11 cellular contexts compared by ENCODE assay signal in genomic region chr17:27446569-27447301, GRCh38. TPM values are rescaled to one million over a fixed set of nuclear protein-coding genes. Genes with fewer than 3 reads are reported as not detected.
DNase-seq lines count a peak whose midpoint lies in the region; TF ChIP-seq lines count a peak whose summit lies in the region.
"Had no signal": no experiment of that assay in that cellular context is flagged by ENCODE, and none has a peak within 500 bp of the region (broad histone marks: within the 10 kb centered on the region; RNA-seq: fewer than 3 reads in every experiment).

No MANE protein-coding gene starts in this region.

- H3K4me3 Mint-ChIP-seq in activated CD4-positive, alpha-beta memory T cell treated with anti-CD3 and anti-CD28 coated beads, Interleukin-2, amount 10 ng/mL, durations not matched to agents 7 days and 5 days: no peak overlapping the region
- no peak overlapping the region for H3K4me3 Mint-ChIP-seq in activated naive CD4-positive, alpha-beta T cell treated with anti-CD3 and anti-CD28 coated beads, Interleukin-2, amount 10 ng/mL, durations not matched to agents 7 days and 5 days

- CTCF ChIA-PET in activated CD4-positive, alpha-beta memory T cell treated with anti-CD3 and anti-CD28 coated beads, Interleukin-2, amount 10 ng/mL, durations not matched to agents 7 days and 5 days (lab: Charles Lee): no interaction called here
- CTCF ChIA-PET in activated naive CD4-positive, alpha-beta T cell treated with anti-CD3 and anti-CD28 coated beads, Interleukin-2, amount 10 ng/mL, durations not matched to agents 7 days and 5 days (lab: Charles Lee): interaction anchor here (0.6 kb wide), 1 partner anchor 156 kb away, joined by 3 read pairs; no protein-coding TSS in a partner anchor

- peaks cover 11% of the 10 kb centered on the region for H3K27me3 Mint-ChIP-seq in activated CD4-positive, alpha-beta memory T cell treated with anti-CD3 and anti-CD28 coated beads, Interleukin-2, amount 10 ng/mL, durations not matched to agents 7 days and 5 days
- H3K27me3 Mint-ChIP-seq in activated naive CD4-positive, alpha-beta T cell treated with anti-CD3 and anti-CD28 coated beads, Interleukin-2, amount 10 ng/mL, durations not matched to agents 7 days and 5 days: peaks cover 52% of the 10 kb centered on the region

- DNase-seq in AG10803 (ENCODE audit: low read depth) (peak; percentile 84), MV-4-11 (lab: John Stamatoyannopoulos, UW) (peak; percentile 76), amniotic epithelial cell (ENCODE audit: low read depth) (peak; percentile 98), iris pigment epithelial cell (ENCODE audit: low read depth) (peak; percentile 97), iPS-NIHi7 (ENCODE audit: extremely low spot score) (no peak), amygdala (lab: John Stamatoyannopoulos, UW) (no peak)
- no peak for DNase-seq in activated CD4-positive, alpha-beta memory T cell treated with anti-CD3 and anti-CD28 coated beads, Interleukin-2, amount 10 ng/mL, durations not matched to agents 7 days and 5 days
- DNase-seq in activated naive CD4-positive, alpha-beta T cell treated with anti-CD3 and anti-CD28 coated beads, Interleukin-2, amount 10 ng/mL, durations not matched to agents 7 days and 5 days: no peak
- DNase-seq: activated CD4-positive, alpha-beta T cell treated with anti-CD3 and anti-CD28 coated beads for 1 hour; activated naive CD4-positive, alpha-beta T cell treated with anti-CD3 and anti-CD28 coated beads, Interleukin-2, amount 50 U/mL, for 16 hours had no signal

- H3K4me3 ChIP-seq in AG10803 (ENCODE audit: low read length): no peak overlapping the region
- H3K4me3 ChIP-seq: skin epidermis had no signal

- TF ChIP-seq CTCF in AG10803 (conservative IDR thresholded peaks at IDR 0.05; ENCODE audit: low read length): no peak

- H3K27ac Mint-ChIP-seq in activated CD4-positive, alpha-beta memory T cell treated with anti-CD3 and anti-CD28 coated beads, Interleukin-2, amount 10 ng/mL, durations not matched to agents 7 days and 5 days: no peak overlapping the region
- no peak overlapping the region for H3K27ac Mint-ChIP-seq in activated naive CD4-positive, alpha-beta T cell treated with anti-CD3 and anti-CD28 coated beads, Interleukin-2, amount 10 ng/mL, durations not matched to agents 7 days and 5 days

- no peaks in the 10 kb centered on the region for H3K9me3 Mint-ChIP-seq in activated CD4-positive, alpha-beta memory T cell treated with anti-CD3 and anti-CD28 coated beads, Interleukin-2, amount 10 ng/mL, durations not matched to agents 7 days and 5 days
- no peaks in the 10 kb centered on the region for H3K9me3 Mint-ChIP-seq in activated naive CD4-positive, alpha-beta T cell treated with anti-CD3 and anti-CD28 coated beads, Interleukin-2, amount 10 ng/mL, durations not matched to agents 7 days and 5 days

- H3K4me1 Mint-ChIP-seq in activated CD4-positive, alpha-beta memory T cell treated with anti-CD3 and anti-CD28 coated beads, Interleukin-2, amount 10 ng/mL, durations not matched to agents 7 days and 5 days: no peaks in the 10 kb centered on the region
- no peaks in the 10 kb centered on the region for H3K4me1 Mint-ChIP-seq in activated naive CD4-positive, alpha-beta T cell treated with anti-CD3 and anti-CD28 coated beads, Interleukin-2, amount 10 ng/mL, durations not matched to agents 7 days and 5 days

- POLR2A ChIA-PET in activated CD4-positive, alpha-beta memory T cell treated with anti-CD3 and anti-CD28 coated beads, Interleukin-2, amount 10 ng/mL, durations not matched to agents 7 days and 5 days (lab: Charles Lee): no interaction called here

- no peaks in the 10 kb centered on the region for H3K36me3 Mint-ChIP-seq in activated CD4-positive, alpha-beta memory T cell treated with anti-CD3 and anti-CD28 coated beads, Interleukin-2, amount 10 ng/mL, durations not matched to agents 7 days and 5 days (ENCODE audit: low read depth)
- no peaks in the 10 kb centered on the region for H3K36me3 Mint-ChIP-seq in activated naive CD4-positive, alpha-beta T cell treated with anti-CD3 and anti-CD28 coated beads, Interleukin-2, amount 10 ng/mL, durations not matched to agents 7 days and 5 days

RNA-seq across cellular contexts. Expression of gene KSR1, which starts 9.5 kb away (rescaled TPM):
- 10 to 100 TPM; 44.4 to 47.6 TPM for total RNA-seq in activated CD4-positive, alpha-beta memory T cell treated with anti-CD3 and anti-CD28 coated beads, Interleukin-2, amount 10 ng/mL, durations not matched to agents 7 days and 5 days

Comparison
In these comparisons a context has a peak if more than half of its experiments do, and no peak if none do; other contexts are left out.
1. DNase-seq: peak in AG10803 (single experiment), MV-4-11 (single experiment), amniotic epithelial cell (single experiment) and iris pigment epithelial cell (single experiment); none in activated CD4-positive, alpha-beta memory T cell treated with anti-CD3 and anti-CD28 coated beads, Interleukin-2, amount 10 ng/mL, durations not matched to agents 7 days and 5 days (single experiment), activated naive CD4-positive, alpha-beta T cell treated with anti-CD3 and anti-CD28 coated beads, Interleukin-2, amount 10 ng/mL, durations not matched to agents 7 days and 5 days (single experiment), iPS-NIHi7 (single experiment) and amygdala (0 of 56).